In genomic region chr15:84658788-84659411, GRCh38 we compare ENCODE assay signal across 8 cellular contexts. TPM values are rescaled to one million over a fixed set of nuclear protein-coding genes. Genes with fewer than 3 reads are reported as not detected.
A peak's percentile ranks its signal among the peaks of the same experiment; 100 is the strongest.
DNase-seq lines count a peak whose midpoint lies in the region; ATAC-seq and TF ChIP-seq lines count a peak whose summit lies in the region.

No MANE protein-coding gene starts in this region.

- H3K27me3 ChIP-seq in stomach, result no peaks in the 10 kb centered on the region

- ATAC-seq in activated T-cell treated with anti-CD3 and anti-CD28 coated beads, Interleukin-2, amount 50 U/mL, for 72 hours (replicated peaks in 1 of 2), result no peak
- ATAC-seq in HG03378 (IDR thresholded peaks at IDR 0.05; ENCODE audit: unreplicated experiment), result no peak

- H3K9me3 Mint-ChIP-seq in T-helper 1 cell treated with Interleukin-12 subunit alpha and Interleukin-12 subunit beta and Interleukin-4 antibody, amounts not matched to agents 30 μg/mL and 1 μg/mL, for 36 hours, result no peaks in the 10 kb centered on the region
- no peaks in the 10 kb centered on the region for H3K9me3 Mint-ChIP-seq in activated T-cell treated with anti-CD3 and anti-CD28 coated beads, Interleukin-2, amount 50 U/mL, for 72 hours
- no peaks in the 10 kb centered on the region for H3K9me3 Mint-ChIP-seq in immature natural killer cell

- no peak for TF ChIP-seq POLR2A in stomach (IDR thresholded peaks at IDR 0.05)

- intact Hi-C loops in stomach (cut with DNase I; ENCODE audit: low total_unique reads), result loop anchor here (5.0 kb wide), 1 partner anchor 67 kb away; no protein-coding TSS in a partner anchor

- WGBS in stomach, 5 donors, result 37 to 52% (median 45%) methylated on average over 6 to 7 of the region's 7 CpGs

- TF ChIP-seq CTCF in stomach (IDR thresholded peaks at IDR 0.05), result no peak

- peaks cover 0 to 2% (median 0%) of the 10 kb centered on the region in 4 donors for H3K36me3 ChIP-seq in stomach

- peak overlapping the region; percentile 52 to 73 (median 62) for H3K4me3 ChIP-seq in stomach

- peaks cover 18% of the 10 kb centered on the region for H3K4me1 Mint-ChIP-seq in T-helper 1 cell treated with Interleukin-12 subunit alpha and Interleukin-12 subunit beta and Interleukin-4 antibody, amounts not matched to agents 30 μg/mL and 1 μg/mL, for 36 hours (ENCODE audit: low read depth)
- peaks cover 45% of the 10 kb centered on the region for H3K4me1 Mint-ChIP-seq in activated T-cell treated with anti-CD3 and anti-CD28 coated beads, Interleukin-2, amount 50 U/mL, for 72 hours (ENCODE audit: low read depth)
- peaks cover 38 to 57% of the 10 kb centered on the region in 2 donors for H3K4me1 Mint-ChIP-seq in immature natural killer cell

- peak overlapping the region; percentile 74 for H3K4me3 Mint-ChIP-seq in T-helper 1 cell treated with Interleukin-12 subunit alpha and Interleukin-12 subunit beta and Interleukin-4 antibody, amounts not matched to agents 30 μg/mL and 1 μg/mL, for 36 hours
- H3K4me3 Mint-ChIP-seq in activated T-cell treated with anti-CD3 and anti-CD28 coated beads, Interleukin-2, amount 50 U/mL, for 72 hours, result peak overlapping the region; percentile 79 to 81
- H3K4me3 Mint-ChIP-seq in immature natural killer cell, result peak overlapping the region; percentile 81 to 88 (median 83)

- peak overlapping the region; percentile 82 to 90 (median 87) for H3K27ac ChIP-seq in stomach

- peaks cover 15 to 39% (median 31%) of the 10 kb centered on the region in 4 donors for H3K4me1 ChIP-seq in stomach

- DNase-seq in T-helper 1 cell, result no peak
- DNase-seq in activated T-cell treated with anti-CD3 and anti-CD28 coated beads, Interleukin-2, amount 50 U/mL, for 72 hours, result no peak
- DNase-seq in immature natural killer cell, result no peak
- DNase-seq in stomach, result no peak
- DNase-seq in GM03348 (ENCODE audit: low spot score), result no peak
- DNase-seq in NCI-H2081 treated with DMSO at 0.1 percent for 48 hours (lab: John Stamatoyannopoulos, UW), result no peak

- H3K27ac Mint-ChIP-seq in T-helper 1 cell treated with Interleukin-12 subunit alpha and Interleukin-12 subunit beta and Interleukin-4 antibody, amounts not matched to agents 30 μg/mL and 1 μg/mL, for 36 hours, result peak overlapping the region; percentile 55
- peak overlapping the region; percentile 85 for H3K27ac Mint-ChIP-seq in activated T-cell treated with anti-CD3 and anti-CD28 coated beads, Interleukin-2, amount 50 U/mL, for 72 hours
- H3K27ac Mint-ChIP-seq in immature natural killer cell, result peak overlapping the region; percentile 73 to 88 (median 82)

- TF ChIP-seq EP300 in stomach (IDR thresholded peaks at IDR 0.05), result no peak

- peaks cover 3% of the 10 kb centered on the region for H3K36me3 Mint-ChIP-seq in T-helper 1 cell treated with Interleukin-12 subunit alpha and Interleukin-12 subunit beta and Interleukin-4 antibody, amounts not matched to agents 30 μg/mL and 1 μg/mL, for 36 hours (ENCODE audit: low read depth)
- H3K36me3 Mint-ChIP-seq in activated T-cell treated with anti-CD3 and anti-CD28 coated beads, Interleukin-2, amount 50 U/mL, for 72 hours (ENCODE audit: insufficient read depth in 2 of 2), result no peaks in the 10 kb centered on the region
- no peaks in the 10 kb centered on the region for H3K36me3 Mint-ChIP-seq in immature natural killer cell

- H3K9me3 ChIP-seq in stomach, result no peaks in the 10 kb centered on the region

- no peaks in the 10 kb centered on the region for H3K27me3 Mint-ChIP-seq in T-helper 1 cell treated with Interleukin-12 subunit alpha and Interleukin-12 subunit beta and Interleukin-4 antibody, amounts not matched to agents 30 μg/mL and 1 μg/mL, for 36 hours (ENCODE audit: low read depth)
- no peaks in the 10 kb centered on the region for H3K27me3 Mint-ChIP-seq in activated T-cell treated with anti-CD3 and anti-CD28 coated beads, Interleukin-2, amount 50 U/mL, for 72 hours (ENCODE audit: low read depth)
- peaks cover 9 to 17% (median 11%) of the 10 kb centered on the region in 3 donors for H3K27me3 Mint-ChIP-seq in immature natural killer cell (ENCODE audit: low read depth in 3 of 3)

RNA-seq across cellular contexts. Expression of gene NMB, which starts 0.9 kb away (rescaled TPM):
- 1 to 10 TPM; 3.6 to 4.0 TPM for total RNA-seq in activated T-cell treated with anti-CD3 and anti-CD28 coated beads, Interleukin-2, amount 50 U/mL, for 72 hours
- polyA plus RNA-seq in immature natural killer cell (10 to 100 TPM in 1 of 3 donors, 1 to 10 TPM in 2; 3.2 to 10.8 (median 10.0) TPM), stomach (1 to 10 TPM; 3.8 to 5.3 (median 4.1) TPM)
- total RNA-seq in stomach, result 1 to 10 TPM in 1 of 5 donors, not detected in 4; 2.0 TPM

RNA-seq across cellular contexts. Expression of gene WDR73, which starts 4.8 kb away (rescaled TPM):
- total RNA-seq in activated T-cell treated with anti-CD3 and anti-CD28 coated beads, Interleukin-2, amount 50 U/mL, for 72 hours, result 10 to 100 TPM; 16.1 to 16.7 TPM
- polyA plus RNA-seq in immature natural killer cell, result 10 to 100 TPM; 11.4 to 22.5 (median 17.0) TPM
- total RNA-seq in stomach, result 10 to 100 TPM; 13.4 to 70.1 (median 37.5) TPM
- polyA plus RNA-seq in stomach, result 10 to 100 TPM in 2 of 3 donors, 1 to 10 TPM in 1; 9.1 to 15.5 (median 15.4) TPM

RNA-seq across cellular contexts. Expression of gene SEC11A, which starts 57.0 kb away (rescaled TPM):
- 100 to 1,000 TPM; 120 to 134 TPM for total RNA-seq in activated T-cell treated with anti-CD3 and anti-CD28 coated beads, Interleukin-2, amount 50 U/mL, for 72 hours
- polyA plus RNA-seq in immature natural killer cell (100 to 1,000 TPM; 173 to 210 (median 188) TPM), stomach (100 to 1,000 TPM; 108 to 186 (median 165) TPM)
- 100 to 1,000 TPM in 1 of 5 donors, 10 to 100 TPM in 4; 24.3 to 181 (median 37.9) TPM for total RNA-seq in stomach

RNA-seq across cellular contexts. Expression of gene ZSCAN2, which starts 58.1 kb away (rescaled TPM):
- 10 to 100 TPM in 1 of 2 donors, 1 to 10 TPM in 1; 9.8 to 12.6 TPM for total RNA-seq in activated T-cell treated with anti-CD3 and anti-CD28 coated beads, Interleukin-2, amount 50 U/mL, for 72 hours
- polyA plus RNA-seq in immature natural killer cell, result 10 to 100 TPM in 1 of 3 donors, 1 to 10 TPM in 2; 5.8 to 14.7 (median 6.8) TPM
- 10 to 100 TPM in 2 of 5 donors, 1 to 10 TPM in 3; 1.2 to 28.1 (median 7.3) TPM for total RNA-seq in stomach
- 1 to 10 TPM; 3.0 to 8.5 (median 5.7) TPM for polyA plus RNA-seq in stomach
